Comparison of ENCODE assay signal across 8 cellular contexts in the genomic region with DNA sequence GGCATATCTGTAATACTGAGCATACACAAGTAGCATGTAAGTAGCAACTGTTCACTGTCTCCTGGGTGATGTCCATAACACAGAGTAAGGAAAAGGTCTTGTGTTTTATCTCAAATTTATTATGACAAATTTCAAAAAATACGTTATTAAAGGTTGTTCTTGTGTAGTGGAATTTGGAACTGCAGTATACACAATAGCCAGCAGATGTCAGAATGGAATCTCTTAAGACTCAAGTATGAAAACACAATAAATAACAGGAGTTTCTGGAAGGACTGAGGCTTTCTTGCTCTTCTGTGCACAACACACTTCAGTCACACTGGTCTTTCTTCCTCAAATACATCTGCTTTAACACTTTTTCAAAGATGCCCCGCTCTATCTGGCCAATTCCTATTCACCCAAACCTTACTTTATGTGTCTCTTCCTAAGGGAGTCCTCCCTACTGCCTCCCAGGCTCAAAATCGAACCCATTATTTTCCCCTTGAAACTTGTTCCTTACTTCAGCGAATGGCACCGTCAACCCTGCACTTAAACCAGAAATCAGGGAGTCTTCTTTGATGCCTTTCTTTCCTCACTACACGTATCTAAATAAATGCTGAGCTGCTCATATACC. TPM values are rescaled to one million over a fixed set of nuclear protein-coding genes. Genes with fewer than 3 reads are reported as not detected.
DNase-seq lines count a peak whose midpoint lies in the region; ATAC-seq and TF ChIP-seq lines count a peak whose summit lies in the region.

No MANE protein-coding gene starts in this region.

- H3K4me1 Mint-ChIP-seq in activated CD4-positive, alpha-beta T cell treated with anti-CD3 and anti-CD28 coated beads, Interleukin-2, amount 10 ng/mL, durations not matched to agents 7 days and 5 days = peaks cover 1% of the 10 kb centered on the region
- H3K4me1 Mint-ChIP-seq in brain (peaks cover 29% of the 10 kb centered on the region), type B pancreatic cell (ENCODE audit: unreplicated experiment) (peaks cover under 1% of the 10 kb centered on the region)

- TF ChIP-seq CTCF in brain (conservative IDR thresholded peaks at IDR 0.05) = peak; percentile 55 to 74
- TF ChIP-seq CTCF in type B pancreatic cell (conservative IDR thresholded peaks at IDR 0.05) = peak; percentile 77

- CTCF ChIA-PET in activated CD4-positive, alpha-beta T cell treated with anti-CD3 and anti-CD28 coated beads, Interleukin-2, amount 10 ng/mL, durations not matched to agents 7 days and 5 days (lab: Charles Lee) = interaction anchor here (1.4 kb wide), 1 partner anchor 10 kb away, joined by 8 read pairs; a partner anchor contains a TSS

- no peaks in the 10 kb centered on the region for H3K27me3 Mint-ChIP-seq in activated CD4-positive, alpha-beta T cell treated with anti-CD3 and anti-CD28 coated beads, Interleukin-2, amount 10 ng/mL, durations not matched to agents 7 days and 5 days
- H3K27me3 Mint-ChIP-seq in brain = no peaks in the 10 kb centered on the region
- H3K27me3 Mint-ChIP-seq in type B pancreatic cell = no peaks in the 10 kb centered on the region

- no peak for ATAC-seq in GM21381 (IDR thresholded peaks at IDR 0.05; ENCODE audit: unreplicated experiment)

- POLR2A ChIA-PET in activated CD4-positive, alpha-beta T cell treated with anti-CD3 and anti-CD28 coated beads, Interleukin-2, amount 10 ng/mL, durations not matched to agents 7 days and 5 days (lab: Charles Lee) = no interaction called here

- H3K4me3 Mint-ChIP-seq in activated CD4-positive, alpha-beta T cell treated with anti-CD3 and anti-CD28 coated beads, Interleukin-2, amount 10 ng/mL, durations not matched to agents 7 days and 5 days = no peak overlapping the region
- H3K4me3 Mint-ChIP-seq in brain (peak overlapping the region in 1 of 5 experiments; percentile 49), type B pancreatic cell (no peak overlapping the region)

- peaks cover 34% of the 10 kb centered on the region for H3K36me3 Mint-ChIP-seq in activated CD4-positive, alpha-beta T cell treated with anti-CD3 and anti-CD28 coated beads, Interleukin-2, amount 10 ng/mL, durations not matched to agents 7 days and 5 days (ENCODE audit: low read depth)
- H3K36me3 Mint-ChIP-seq in brain = peaks cover 40% of the 10 kb centered on the region
- peaks cover 17% of the 10 kb centered on the region for H3K36me3 Mint-ChIP-seq in type B pancreatic cell

- no peaks in the 10 kb centered on the region for H3K9me3 Mint-ChIP-seq in activated CD4-positive, alpha-beta T cell treated with anti-CD3 and anti-CD28 coated beads, Interleukin-2, amount 10 ng/mL, durations not matched to agents 7 days and 5 days
- H3K9me3 Mint-ChIP-seq in brain = no peaks in the 10 kb centered on the region
- H3K9me3 Mint-ChIP-seq in type B pancreatic cell = no peaks in the 10 kb centered on the region

- H3K27ac Mint-ChIP-seq in activated CD4-positive, alpha-beta T cell treated with anti-CD3 and anti-CD28 coated beads, Interleukin-2, amount 10 ng/mL, durations not matched to agents 7 days and 5 days = no peak overlapping the region
- H3K27ac Mint-ChIP-seq in brain (peak overlapping the region; percentile 8 to 77 (median 50)), type B pancreatic cell (peak overlapping the region; percentile 46)

- DNase-seq in activated CD4-positive, alpha-beta T cell treated with anti-CD3 and anti-CD28 coated beads, Interleukin-2, amount 10 ng/mL, durations not matched to agents 7 days and 5 days = peak; percentile 27
- no peak for DNase-seq in activated CD4-positive, alpha-beta T cell treated with anti-CD3 and anti-CD28 coated beads, Interleukin-2, amount 50 U/mL, for 4 hours
- peak; percentile 40 for DNase-seq in NCI-H1694 treated with DMSO at 0.1 percent for 48 hours (lab: John Stamatoyannopoulos, UW)
- DNase-seq in kidney glomerular epithelial cell (lab: John Stamatoyannopoulos, UW) = peak; percentile 33
- no peak for DNase-seq in type B pancreatic cell (ENCODE audit: extremely low spot score, unreplicated experiment)
- DNase-seq in activated T-cell treated with anti-CD3 and anti-CD28 coated beads, Interleukin-2, amount 50 U/mL, for 1 hour = no peak

RNA-seq across cellular contexts. Expression of a gene that starts 6.5 kb away (rescaled TPM):
- total RNA-seq in activated CD4-positive, alpha-beta T cell treated with anti-CD3 and anti-CD28 coated beads, Interleukin-2, amount 10 ng/mL, durations not matched to agents 7 days and 5 days = 1 to 10 TPM; 2.6 TPM
- polyA plus RNA-seq in brain (ENCODE audit: insufficient read depth, low read depth, low replicate concordance) = 12.3 TPM
- 10.5 and 18.5 TPM in 2 replicates for total RNA-seq in type B pancreatic cell (ENCODE audit: low replicate concordance)

RNA-seq across cellular contexts. Expression of a gene that starts 9.7 kb away (rescaled TPM):
- 10 to 100 TPM; 81.0 to 88.7 TPM for total RNA-seq in activated CD4-positive, alpha-beta T cell treated with anti-CD3 and anti-CD28 coated beads, Interleukin-2, amount 10 ng/mL, durations not matched to agents 7 days and 5 days
- 113 TPM for polyA plus RNA-seq in brain (ENCODE audit: insufficient read depth, low read depth, low replicate concordance)
- 132 and 144 TPM in 2 replicates for total RNA-seq in type B pancreatic cell (ENCODE audit: low replicate concordance)

Comparison
In these comparisons a context has a peak if more than half of its experiments do, and no peak if none do; other contexts are left out.
1. DNase-seq: peak in activated CD4-positive, alpha-beta T cell treated with anti-CD3 and anti-CD28 coated beads, Interleukin-2, amount 10 ng/mL, durations not matched to agents 7 days and 5 days (single experiment), NCI-H1694 treated with DMSO at 0.1 percent for 48 hours (single experiment) and kidney glomerular epithelial cell (single experiment); none in activated CD4-positive, alpha-beta T cell treated with anti-CD3 and anti-CD28 coated beads, Interleukin-2, amount 50 U/mL, for 4 hours (0 of 2), type B pancreatic cell (single experiment) and activated T-cell treated with anti-CD3 and anti-CD28 coated beads, Interleukin-2, amount 50 U/mL, for 1 hour (single experiment).